Comparison of ENCODE assay signal across 13 cellular contexts in the genomic region with DNA sequence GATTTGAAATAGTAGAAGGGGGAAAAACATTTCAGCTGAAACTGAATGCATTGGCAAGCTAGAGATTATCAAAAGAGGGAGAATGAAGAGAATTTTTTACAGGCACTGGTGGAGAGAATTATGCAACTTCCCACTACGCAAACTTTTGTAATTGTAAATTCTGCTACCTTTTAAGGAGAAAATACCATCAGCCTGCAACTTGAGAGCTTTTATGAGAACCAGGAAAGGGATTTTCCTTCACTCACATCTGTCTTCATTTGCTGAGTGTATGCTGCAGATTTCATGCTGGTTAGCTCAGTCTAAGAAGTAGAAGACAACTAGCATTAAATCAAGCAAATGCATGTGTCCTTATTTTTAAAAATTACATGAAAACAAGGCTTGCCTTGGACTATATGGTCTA. TPM values are rescaled to one million over a fixed set of nuclear protein-coding genes. Genes with fewer than 3 reads are reported as not detected.
A peak's percentile ranks its signal among the peaks of the same experiment; 100 is the strongest.
DNase-seq lines count a peak whose midpoint lies in the region; ATAC-seq and TF ChIP-seq lines count a peak whose summit lies in the region.
"Had no signal": no experiment of that assay in that cellular context is flagged by ENCODE, and none has a peak within 500 bp of the region (broad histone marks: within the 10 kb centered on the region; RNA-seq: fewer than 3 reads in every experiment).

No MANE protein-coding gene starts in this region.

- H3K4me1 ChIP-seq in muscle layer of duodenum (ENCODE audit: control insufficient read depth in 1 of 2, insufficient read depth in 2 of 2, low read length in 2 of 2) (no peaks in the 10 kb centered on the region), upper lobe of left lung (peaks cover 3 to 9% (median 5%) of the 10 kb centered on the region in 4 donors)

- H3K27ac ChIP-seq in muscle layer of duodenum (ENCODE audit: low read length) (peak overlapping the region; percentile 64), upper lobe of left lung (peak overlapping the region in 3 of 4 donors; percentile 5 to 59 (median 21)), substantia nigra (ENCODE audit: low read depth, low read length, poor library complexity, severe bottlenecking) (no peak overlapping the region)

- H3K9me3 ChIP-seq in muscle layer of duodenum (ENCODE audit: control insufficient read depth in 1 of 2, low read length in 2 of 2) (no peaks in the 10 kb centered on the region), upper lobe of left lung (no peaks in the 10 kb centered on the region)

- H3K36me3 ChIP-seq in muscle layer of duodenum (ENCODE audit: control insufficient read depth in 1 of 2, insufficient read depth in 2 of 2, low read length in 2 of 2) (no peaks in the 10 kb centered on the region), upper lobe of left lung (no peaks in the 10 kb centered on the region)

- H3K4me3 ChIP-seq in muscle layer of duodenum (ENCODE audit: low read depth in 1 of 2, low read length in 2 of 2): no peak overlapping the region
- no peak overlapping the region for H3K4me3 ChIP-seq in upper lobe of left lung

- ATAC-seq in upper lobe of left lung (ENCODE audit: low FRiP score in 2 of 2): peak in 1 of 2 donors; percentile 65
- no peak for ATAC-seq in GM21529 (IDR thresholded peaks at IDR 0.05; ENCODE audit: unreplicated experiment)
- ATAC-seq: activated naive CD8-positive, alpha-beta T cell treated with anti-CD3 and anti-CD28 coated beads, Interleukin-2, amount 50 U/mL, for 24 hours had no signal

- DNase-seq in NOMO-1 treated with DMSO at 0.1 percent for 48 hours (lab: John Stamatoyannopoulos, UW; ENCODE audit: unreplicated experiment): peak; percentile 27
- no peak for DNase-seq in NOMO-1 treated with dmso at 0.1 percent for 144 hours (lab: John Stamatoyannopoulos, UW; ENCODE audit: unreplicated experiment)
- peak; percentile 24 for DNase-seq in epidermal melanocyte (ENCODE audit: insufficient read length, low spot score)
- no peak for DNase-seq in upper lobe of left lung
- DNase-seq in substantia nigra (lab: John Stamatoyannopoulos, UW): no peak
- DNase-seq in NCI-H748 (lab: John Stamatoyannopoulos, UW; ENCODE audit: unreplicated experiment): no peak
- DNase-seq: 8988T; activated naive CD8-positive, alpha-beta T cell treated with anti-CD3 and anti-CD28 coated beads, Interleukin-2, amount 50 U/mL, for 24 hours; glutamatergic neuron; nephron progenitor cell; RPMI8226 had no signal

- H3K27me3 ChIP-seq in muscle layer of duodenum (ENCODE audit: low read depth, low read length) (no peaks in the 10 kb centered on the region), upper lobe of left lung (no peaks in the 10 kb centered on the region)

- TF ChIP-seq CTCF in upper lobe of left lung (IDR thresholded peaks at IDR 0.05): no peak

- TF ChIP-seq EP300 in upper lobe of left lung (IDR thresholded peaks at IDR 0.05): peak in 1 of 4 donors; percentile 31

- WGBS in upper lobe of left lung, 2 donors: 30 to 60% methylated on average over 1 of the region's 1 CpG

- TF ChIP-seq POLR2A in upper lobe of left lung (IDR thresholded peaks at IDR 0.05): no peak

RNA-seq across cellular contexts. Expression of a gene that starts 43.7 kb away (rescaled TPM):
- total RNA-seq in upper lobe of left lung: 100 to 1,000 TPM in 1 of 6 donors, 10 to 100 TPM in 5; 37.9 to 144 (median 58.4) TPM

Comparison
In these comparisons a context has a peak if more than half of its experiments do, and no peak if none do; other contexts are left out.
1. DNase-seq: peak in NOMO-1 treated with DMSO at 0.1 percent for 48 hours (single experiment) and epidermal melanocyte (single experiment); none in NOMO-1 treated with dmso at 0.1 percent for 144 hours (single experiment), upper lobe of left lung (0 of 2), substantia nigra (0 of 49) and NCI-H748 (single experiment).